ENCODE assay signal across 8 cellular contexts in genomic region chr15:74873036-74873755, GRCh38. TPM values are rescaled to one million over a fixed set of nuclear protein-coding genes. Genes with fewer than 3 reads are reported as not detected.
DNase-seq lines count a peak whose midpoint lies in the region; ATAC-seq and TF ChIP-seq lines count a peak whose summit lies in the region.

TSS of gene SCAMP2 (minus strand) at chr15:74873365. CDS start at chr15:74873255, 110 bp downstream.

- H3K4me3 ChIP-seq in epithelial cell of esophagus (ENCODE audit: low read length) (peak within 1 kb of the TSS; percentile 75), mucosa of descending colon (peak within 1 kb of the TSS; percentile 68)

- TF ChIP-seq EP300 in Ishikawa (IDR thresholded peaks at IDR 0.05; ENCODE audit: borderline replicate concordance), result no peak; the same call in 1 of the 2 replicates

- intact Hi-C loops in mucosa of descending colon (cut with DNase I, micrococcal nuclease), result no loop called here

- H3K36me3 ChIP-seq in mucosa of descending colon (ENCODE audit: low read depth), result no peaks in the 10 kb centered on the region

- H3K4me1 ChIP-seq in mucosa of descending colon (ENCODE audit: low read depth), result peaks cover 41% of the 10 kb centered on the region

- ATAC-seq in GM21619 (IDR thresholded peaks at IDR 0.05; ENCODE audit: unreplicated experiment) (peak; percentile 70), mucosa of descending colon (peak; percentile 84)

- TF ChIP-seq RAD21 in Ishikawa (IDR thresholded peaks at IDR 0.05; ENCODE audit: low read depth), result no peak

- DNase-seq in DMS153 treated with DMSO at 0.1 percent for 48 hours (lab: John Stamatoyannopoulos, UW; ENCODE audit: unreplicated experiment) (peak; percentile 47), OCI-M2 (lab: John Stamatoyannopoulos, UW; ENCODE audit: unreplicated experiment) (peak; percentile 58), activated T-cell treated with anti-CD3 and anti-CD28 coated beads for 4 hours (peak; percentile 79), epithelial cell of esophagus (ENCODE audit: low read depth) (peak; percentile 96), mucosa of descending colon (peak; percentile 94 to 98 (median 94))
- peak; percentile 80 to 87 for DNase-seq in stimulated activated CD8-positive, alpha-beta memory T cell treated with anti-CD3 and anti-CD28 coated beads, Interleukin-4, amount 100 ng/mL, for 1 hour (ENCODE audit: low read depth in 2 of 2, low spot score in 1 of 2)

- TF ChIP-seq CTCF in epithelial cell of esophagus (IDR thresholded peaks at IDR 0.05; ENCODE audit: insufficient read depth, low read depth, low read length, missing control alignments) (no peak), mucosa of descending colon (IDR thresholded peaks at IDR 0.05) (no peak)

- H3K9me3 ChIP-seq in mucosa of descending colon, result no peaks in the 10 kb centered on the region

TF ChIP-seq in Ishikawa, 13 proteins besides CTCF, POLR2A, EP300 and RAD21:
- TF ChIP-seq CEBPB (IDR thresholded peaks at IDR 0.05) (no peak), USF1 (IDR thresholded peaks at IDR 0.05) (no peak), TCF12 (IDR thresholded peaks at IDR 0.05; ENCODE audit: low read depth) (peak; percentile 66; the same call in 1 of the 2 replicates), NFIC (IDR thresholded peaks at IDR 0.05) (no peak), TEAD4 (IDR thresholded peaks at IDR 0.05) (no peak), MAX (IDR thresholded peaks at IDR 0.05) (peak; percentile 75; the same call in 1 of the 2 replicates), TAF1 (IDR thresholded peaks at IDR 0.05; ENCODE audit: low read depth) (peak; percentile 80), EGR1 (IDR thresholded peaks at IDR 0.05) (peak; percentile 9; the same call in 1 of the 2 replicates), CREB1 (IDR thresholded peaks at IDR 0.05; ENCODE audit: low read depth) (peak; percentile 60), ZBTB7A (IDR thresholded peaks at IDR 0.05; ENCODE audit: low read depth) (0 out of 2 replicates have a peak, but pooled peaks have one; percentile 61), FOXM1 (IDR thresholded peaks at IDR 0.05; ENCODE audit: borderline replicate concordance, low read depth) (no peak), REST (IDR thresholded peaks at IDR 0.05; ENCODE audit: low read depth) (no peak), YY1 (IDR thresholded peaks at IDR 0.05; ENCODE audit: low read depth) (no peak)

RNA-seq across cellular contexts. Expression of gene SCAMP2, which starts in this region (rescaled TPM):
- total RNA-seq in mucosa of descending colon, result 100 to 1,000 TPM; 125 to 236 (median 218) TPM

Comparison
In these comparisons a context has a peak if more than half of its experiments do, and no peak if none do; other contexts are left out.
1. Peak in every context shown above with its lines: DNase-seq, ATAC-seq and H3K4me3 ChIP-seq.